Comparison of ENCODE assay signal across 13 cellular contexts in the genomic region with DNA sequence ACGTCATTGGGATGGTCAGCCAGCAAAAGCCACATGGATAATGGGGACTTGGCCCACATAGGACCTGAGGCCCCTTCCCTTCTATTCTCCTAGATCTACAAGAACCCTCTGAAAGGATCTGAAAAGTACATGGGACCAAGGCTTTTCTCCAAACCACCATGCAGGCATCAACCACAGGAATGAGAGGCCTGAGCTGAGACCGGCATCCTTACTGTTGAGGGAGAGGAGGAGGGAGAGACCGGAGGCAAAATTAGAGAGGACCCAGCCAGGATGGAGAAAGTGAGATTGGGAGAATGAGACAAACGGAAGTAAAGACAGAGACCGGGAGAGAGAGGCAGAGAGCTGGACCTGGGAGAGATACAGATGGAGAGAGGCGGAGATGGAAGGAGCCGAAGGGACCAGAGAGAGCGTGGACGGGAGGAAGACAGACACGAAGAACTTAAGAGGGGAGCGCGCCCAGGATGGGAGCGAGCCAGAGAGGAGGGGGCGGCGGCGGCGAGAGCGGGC.
DNase-seq lines count a peak whose midpoint lies in the region; ATAC-seq lines count a peak whose summit lies in the region.
"Had no signal": no experiment of that assay in that cellular context is flagged by ENCODE, and none has a peak within 500 bp of the region (broad histone marks: within the 10 kb centered on the region; RNA-seq: fewer than 3 reads in every experiment).

No MANE protein-coding gene starts in this region.

- H3K36me3 ChIP-seq in iPS-20b (ENCODE audit: insufficient read depth, low read depth, low read length) = no peaks in the 10 kb centered on the region
- H3K36me3 ChIP-seq: Peyer's patch, tibial nerve had no signal

- peak overlapping the region; percentile 66 for H3K4me3 ChIP-seq in iPS-20b (ENCODE audit: low read length)

- H3K36me3 Mint-ChIP-seq in activated naive CD4-positive, alpha-beta T cell treated with anti-CD3 and anti-CD28 coated beads for 36 hours (ENCODE audit: low read depth) = no peaks in the 10 kb centered on the region
- H3K36me3 Mint-ChIP-seq in activated T-helper 17 cell treated with anti-CD3 and anti-CD28 coated beads, Interleukin-2, amount 50 U/mL, for 72 hours (ENCODE audit: low read depth) = no peaks in the 10 kb centered on the region
- H3K36me3 Mint-ChIP-seq in stimulated activated memory B cell treated with anti-CD40 and anti-IgM and Interleukin-4, amounts not matched to agents 10 μg/mL and 1 μg/mL and 100 μg/mL, for 72 hours = no peaks in the 10 kb centered on the region
- no peaks in the 10 kb centered on the region for H3K36me3 Mint-ChIP-seq in activated CD4-positive, alpha-beta memory T cell treated with anti-CD3 and anti-CD28 coated beads for 36 hours

- H3K27ac Mint-ChIP-seq in activated naive CD4-positive, alpha-beta T cell treated with anti-CD3 and anti-CD28 coated beads for 36 hours = no peak overlapping the region
- H3K27ac Mint-ChIP-seq in activated T-helper 17 cell treated with anti-CD3 and anti-CD28 coated beads, Interleukin-2, amount 50 U/mL, for 72 hours = no peak overlapping the region
- no peak overlapping the region for H3K27ac Mint-ChIP-seq in stimulated activated memory B cell treated with anti-CD40 and anti-IgM and Interleukin-4, amounts not matched to agents 10 μg/mL and 1 μg/mL and 100 μg/mL, for 72 hours
- no peak overlapping the region for H3K27ac Mint-ChIP-seq in activated CD4-positive, alpha-beta memory T cell treated with anti-CD3 and anti-CD28 coated beads for 36 hours
- H3K27ac Mint-ChIP-seq: dendritic cell treated with granulocyte-macrophage colony-stimulating factor and Interleukin-4, amounts not matched to agents 40 ng/mL and 50 ng/mL, for 4 days had no signal

- H3K4me3 Mint-ChIP-seq in activated naive CD4-positive, alpha-beta T cell treated with anti-CD3 and anti-CD28 coated beads for 36 hours = peak overlapping the region; percentile 60
- H3K4me3 Mint-ChIP-seq in activated T-helper 17 cell treated with anti-CD3 and anti-CD28 coated beads, Interleukin-2, amount 50 U/mL, for 72 hours = peak overlapping the region; percentile 30
- peak overlapping the region; percentile 72 for H3K4me3 Mint-ChIP-seq in stimulated activated memory B cell treated with anti-CD40 and anti-IgM and Interleukin-4, amounts not matched to agents 10 μg/mL and 1 μg/mL and 100 μg/mL, for 72 hours
- no peak overlapping the region for H3K4me3 Mint-ChIP-seq in activated CD4-positive, alpha-beta memory T cell treated with anti-CD3 and anti-CD28 coated beads for 36 hours
- H3K4me3 Mint-ChIP-seq: dendritic cell treated with granulocyte-macrophage colony-stimulating factor and Interleukin-4, amounts not matched to agents 40 ng/mL and 50 ng/mL, for 4 days had no signal

- no peak for DNase-seq in activated naive CD4-positive, alpha-beta T cell treated with anti-CD3 and anti-CD28 coated beads for 36 hours
- no peak for DNase-seq in activated naive CD4-positive, alpha-beta T cell treated with Interleukin-2 at 50 U/mL for 16 hours
- no peak for DNase-seq in activated CD4-positive, alpha-beta memory T cell treated with anti-CD3 and anti-CD28 coated beads for 36 hours
- no peak for DNase-seq in NCI-H187 treated with DMSO at 0.1 percent for 48 hours (lab: John Stamatoyannopoulos, UW)
- DNase-seq: foreskin keratinocyte, NCI-H2171, Peyer's patch had no signal

- no peaks in the 10 kb centered on the region for H3K9me3 Mint-ChIP-seq in activated naive CD4-positive, alpha-beta T cell treated with anti-CD3 and anti-CD28 coated beads for 36 hours
- H3K9me3 Mint-ChIP-seq in activated T-helper 17 cell treated with anti-CD3 and anti-CD28 coated beads, Interleukin-2, amount 50 U/mL, for 72 hours = no peaks in the 10 kb centered on the region
- H3K9me3 Mint-ChIP-seq in stimulated activated memory B cell treated with anti-CD40 and anti-IgM and Interleukin-4, amounts not matched to agents 10 μg/mL and 1 μg/mL and 100 μg/mL, for 72 hours = no peaks in the 10 kb centered on the region
- no peaks in the 10 kb centered on the region for H3K9me3 Mint-ChIP-seq in activated CD4-positive, alpha-beta memory T cell treated with anti-CD3 and anti-CD28 coated beads for 36 hours
- H3K9me3 Mint-ChIP-seq: dendritic cell treated with granulocyte-macrophage colony-stimulating factor and Interleukin-4, amounts not matched to agents 40 ng/mL and 50 ng/mL, for 4 days had no signal

- POLR2A ChIA-PET in activated CD4-positive, alpha-beta memory T cell treated with anti-CD3 and anti-CD28 coated beads for 36 hours (lab: Charles Lee) = no interaction called here

- H3K27me3 ChIP-seq in iPS-20b (ENCODE audit: insufficient read depth, low read length) = peaks cover 50% of the 10 kb centered on the region
- H3K27me3 ChIP-seq: Peyer's patch had no signal

- intact Hi-C loops in activated naive CD4-positive, alpha-beta T cell treated with anti-CD3 and anti-CD28 coated beads for 36 hours (cut with micrococcal nuclease) = no loop called here
- intact Hi-C loops in activated CD4-positive, alpha-beta memory T cell treated with anti-CD3 and anti-CD28 coated beads for 36 hours (cut with micrococcal nuclease) = no loop called here

- no peak overlapping the region for H3K27ac ChIP-seq in iPS-20b (ENCODE audit: low read length)
- H3K27ac ChIP-seq: foreskin keratinocyte, Peyer's patch, tibial nerve had no signal

- peak overlapping the region; percentile 8; the same call in 1 of the 2 replicates for H3K9ac ChIP-seq in iPS-20b (ENCODE audit: low read depth, low read length)

- ATAC-seq in activated T-helper 17 cell treated with anti-CD3 and anti-CD28 coated beads, Interleukin-2, amount 50 U/mL, for 72 hours (replicated peaks) = no peak
- ATAC-seq in stimulated activated memory B cell treated with anti-CD40 and anti-IgM and Interleukin-4, amounts not matched to agents 10 μg/mL and 1 μg/mL and 100 μg/mL, for 72 hours = no peak
- ATAC-seq in GM21390 (IDR thresholded peaks at IDR 0.05; ENCODE audit: unreplicated experiment) = no peak
- ATAC-seq: foreskin keratinocyte had no signal

- H3K4me1 ChIP-seq in iPS-20b (ENCODE audit: insufficient read depth, low read length) = no peaks in the 10 kb centered on the region
- H3K4me1 ChIP-seq: foreskin keratinocyte had no signal

- CTCF ChIA-PET in activated naive CD4-positive, alpha-beta T cell treated with anti-CD3 and anti-CD28 coated beads for 36 hours (lab: Charles Lee) = no interaction called here
- CTCF ChIA-PET in activated CD4-positive, alpha-beta memory T cell treated with anti-CD3 and anti-CD28 coated beads for 36 hours (lab: Charles Lee) = no interaction called here

- peaks cover 30% of the 10 kb centered on the region for H3K27me3 Mint-ChIP-seq in activated naive CD4-positive, alpha-beta T cell treated with anti-CD3 and anti-CD28 coated beads for 36 hours (ENCODE audit: low read depth)
- peaks cover 28% of the 10 kb centered on the region for H3K27me3 Mint-ChIP-seq in activated T-helper 17 cell treated with anti-CD3 and anti-CD28 coated beads, Interleukin-2, amount 50 U/mL, for 72 hours
- H3K27me3 Mint-ChIP-seq in stimulated activated memory B cell treated with anti-CD40 and anti-IgM and Interleukin-4, amounts not matched to agents 10 μg/mL and 1 μg/mL and 100 μg/mL, for 72 hours = peaks cover 50% of the 10 kb centered on the region
- peaks cover 33% of the 10 kb centered on the region for H3K27me3 Mint-ChIP-seq in activated CD4-positive, alpha-beta memory T cell treated with anti-CD3 and anti-CD28 coated beads for 36 hours

- H3K4me1 Mint-ChIP-seq in activated naive CD4-positive, alpha-beta T cell treated with anti-CD3 and anti-CD28 coated beads for 36 hours (ENCODE audit: low read depth) = peaks cover 6% of the 10 kb centered on the region
- H3K4me1 Mint-ChIP-seq in activated T-helper 17 cell treated with anti-CD3 and anti-CD28 coated beads, Interleukin-2, amount 50 U/mL, for 72 hours = peaks cover 4% of the 10 kb centered on the region
- H3K4me1 Mint-ChIP-seq in stimulated activated memory B cell treated with anti-CD40 and anti-IgM and Interleukin-4, amounts not matched to agents 10 μg/mL and 1 μg/mL and 100 μg/mL, for 72 hours = peaks cover 11% of the 10 kb centered on the region
- peaks cover 6% of the 10 kb centered on the region for H3K4me1 Mint-ChIP-seq in activated CD4-positive, alpha-beta memory T cell treated with anti-CD3 and anti-CD28 coated beads for 36 hours (ENCODE audit: low read depth)

- H3K9me3 ChIP-seq in iPS-20b (ENCODE audit: insufficient read depth, low read depth, low read length) = no peaks in the 10 kb centered on the region
- H3K9me3 ChIP-seq: Peyer's patch, tibial nerve had no signal
